Comparison of ENCODE assay signal across 1 cellular context in the genomic region with DNA sequence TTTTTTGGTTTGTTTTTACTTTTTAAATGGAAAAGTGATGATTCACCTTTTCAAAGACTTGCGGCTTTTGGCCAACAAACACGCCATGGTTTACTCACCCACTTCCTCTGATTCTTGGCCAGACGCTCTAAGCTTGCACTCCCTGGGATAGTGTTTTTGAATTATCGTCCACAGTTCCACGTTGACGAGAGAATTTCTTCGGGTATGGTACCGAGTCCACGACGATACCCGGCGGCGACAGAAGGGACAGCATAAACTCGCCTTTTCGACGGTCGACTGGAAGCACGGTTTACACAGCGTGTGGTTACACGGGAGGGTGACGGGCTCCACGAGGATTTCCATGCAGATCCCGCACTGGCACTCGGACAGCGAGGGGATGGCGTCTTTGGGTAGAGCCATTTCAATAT.
TF ChIP-seq lines count a peak whose summit lies in the region.

No MANE protein-coding gene starts in this region.

TF ChIP-seq in K562, 482 proteins besides CTCF, POLR2A, EP300 and RAD21 (continued from another document):
- TF ChIP-seq, protein P1, sequence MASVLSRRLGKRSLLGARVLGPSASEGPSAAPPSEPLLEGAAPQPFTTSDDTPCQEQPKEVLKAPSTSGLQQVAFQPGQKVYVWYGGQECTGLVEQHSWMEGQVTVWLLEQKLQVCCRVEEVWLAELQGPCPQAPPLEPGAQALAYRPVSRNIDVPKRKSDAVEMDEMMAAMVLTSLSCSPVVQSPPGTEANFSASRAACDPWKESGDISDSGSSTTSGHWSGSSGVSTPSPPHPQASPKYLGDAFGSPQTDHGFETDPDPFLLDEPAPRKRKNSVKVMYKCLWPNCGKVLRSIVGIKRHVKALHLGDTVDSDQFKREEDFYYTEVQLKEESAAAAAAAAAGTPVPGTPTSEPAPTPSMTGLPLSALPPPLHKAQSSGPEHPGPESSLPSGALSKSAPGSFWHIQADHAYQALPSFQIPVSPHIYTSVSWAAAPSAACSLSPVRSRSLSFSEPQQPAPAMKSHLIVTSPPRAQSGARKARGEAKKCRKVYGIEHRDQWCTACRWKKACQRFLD (CRISPR knock-in tag; IDR thresholded peaks at IDR 0.05) = peak; percentile 23; the same call in 1 of the 2 replicates
- TF ChIP-seq C11orf30 (IDR thresholded peaks at IDR 0.05; ENCODE audit: low read depth) (peak; percentile 33; the same call in 1 of the 2 replicates), MED1 (CRISPR knock-in tag; IDR thresholded peaks at IDR 0.05; ENCODE audit: borderline replicate concordance) (no peak), COPS2 (conservative IDR thresholded peaks at IDR 0.05) (no peak), RBM17 (IDR thresholded peaks at IDR 0.05; ENCODE audit: borderline replicate concordance, low read depth, low read length) (no peak), ZFP30 (CRISPR knock-in tag; IDR thresholded peaks at IDR 0.05; ENCODE audit: borderline replicate concordance) (no peak), ZC3H11A (IDR thresholded peaks at IDR 0.05; ENCODE audit: low read depth, low read length) (no peak), NCOA6 (IDR thresholded peaks at IDR 0.05) (no peak), SUPT5H (IDR thresholded peaks at IDR 0.05) (no peak), PHF21A (IDR thresholded peaks at IDR 0.05; ENCODE audit: borderline replicate concordance, low read depth) (no peak; the same call in 1 of the 2 replicates), BCOR (IDR thresholded peaks at IDR 0.05) (no peak), ZNF224 (CRISPR knock-in tag; IDR thresholded peaks at IDR 0.05) (no peak), ARID2 (IDR thresholded peaks at IDR 0.05) (no peak), SMARCC2 (IDR thresholded peaks at IDR 0.05; ENCODE audit: low read depth) (no peak), MAFF (IDR thresholded peaks at IDR 0.05; ENCODE audit: low read length) (no peak), ZNF274 (IDR thresholded peaks at IDR 0.05; ENCODE audit: borderline replicate concordance, low read depth, low read length) (no peak), SP1 (CRISPR knock-in tag; IDR thresholded peaks at IDR 0.05) (no peak), NFE2L1 (tag; IDR thresholded peaks at IDR 0.05; ENCODE audit: borderline replicate concordance, low read depth) (no peak)
- TF ChIP-seq, protein P2, sequence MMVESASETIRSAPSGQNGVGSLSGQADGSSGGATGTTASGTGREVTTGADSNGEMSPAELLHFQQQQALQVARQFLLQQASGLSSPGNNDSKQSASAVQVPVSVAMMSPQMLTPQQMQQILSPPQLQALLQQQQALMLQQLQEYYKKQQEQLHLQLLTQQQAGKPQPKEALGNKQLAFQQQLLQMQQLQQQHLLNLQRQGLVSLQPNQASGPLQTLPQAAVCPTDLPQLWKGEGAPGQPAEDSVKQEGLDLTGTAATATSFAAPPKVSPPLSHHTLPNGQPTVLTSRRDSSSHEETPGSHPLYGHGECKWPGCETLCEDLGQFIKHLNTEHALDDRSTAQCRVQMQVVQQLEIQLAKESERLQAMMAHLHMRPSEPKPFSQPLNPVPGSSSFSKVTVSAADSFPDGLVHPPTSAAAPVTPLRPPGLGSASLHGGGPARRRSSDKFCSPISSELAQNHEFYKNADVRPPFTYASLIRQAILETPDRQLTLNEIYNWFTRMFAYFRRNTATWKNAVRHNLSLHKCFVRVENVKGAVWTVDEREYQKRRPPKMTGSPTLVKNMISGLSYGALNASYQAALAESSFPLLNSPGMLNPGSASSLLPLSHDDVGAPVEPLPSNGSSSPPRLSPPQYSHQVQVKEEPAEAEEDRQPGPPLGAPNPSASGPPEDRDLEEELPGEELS (CRISPR knock-in tag; IDR thresholded peaks at IDR 0.05; ENCODE audit: borderline replicate concordance) = no peak
- TF ChIP-seq, protein P3, sequence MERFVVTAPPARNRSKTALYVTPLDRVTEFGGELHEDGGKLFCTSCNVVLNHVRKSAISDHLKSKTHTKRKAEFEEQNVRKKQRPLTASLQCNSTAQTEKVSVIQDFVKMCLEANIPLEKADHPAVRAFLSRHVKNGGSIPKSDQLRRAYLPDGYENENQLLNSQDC (CRISPR knock-in tag; IDR thresholded peaks at IDR 0.05) = no peak
- TF ChIP-seq, protein P4, sequence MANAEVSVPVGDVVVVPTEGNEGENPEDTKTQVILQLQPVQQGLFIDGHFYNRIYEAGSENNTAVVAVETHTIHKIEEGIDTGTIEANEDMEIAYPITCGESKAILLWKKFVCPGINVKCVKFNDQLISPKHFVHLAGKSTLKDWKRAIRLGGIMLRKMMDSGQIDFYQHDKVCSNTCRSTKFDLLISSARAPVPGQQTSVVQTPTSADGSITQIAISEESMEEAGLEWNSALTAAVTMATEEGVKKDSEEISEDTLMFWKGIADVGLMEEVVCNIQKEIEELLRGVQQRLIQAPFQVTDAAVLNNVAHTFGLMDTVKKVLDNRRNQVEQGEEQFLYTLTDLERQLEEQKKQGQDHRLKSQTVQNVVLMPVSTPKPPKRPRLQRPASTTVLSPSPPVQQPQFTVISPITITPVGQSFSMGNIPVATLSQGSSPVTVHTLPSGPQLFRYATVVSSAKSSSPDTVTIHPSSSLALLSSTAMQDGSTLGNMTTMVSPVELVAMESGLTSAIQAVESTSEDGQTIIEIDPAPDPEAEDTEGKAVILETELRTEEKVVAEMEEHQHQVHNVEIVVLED (CRISPR knock-in tag; IDR thresholded peaks at IDR 0.05) = no peak
